In the genomic region with DNA sequence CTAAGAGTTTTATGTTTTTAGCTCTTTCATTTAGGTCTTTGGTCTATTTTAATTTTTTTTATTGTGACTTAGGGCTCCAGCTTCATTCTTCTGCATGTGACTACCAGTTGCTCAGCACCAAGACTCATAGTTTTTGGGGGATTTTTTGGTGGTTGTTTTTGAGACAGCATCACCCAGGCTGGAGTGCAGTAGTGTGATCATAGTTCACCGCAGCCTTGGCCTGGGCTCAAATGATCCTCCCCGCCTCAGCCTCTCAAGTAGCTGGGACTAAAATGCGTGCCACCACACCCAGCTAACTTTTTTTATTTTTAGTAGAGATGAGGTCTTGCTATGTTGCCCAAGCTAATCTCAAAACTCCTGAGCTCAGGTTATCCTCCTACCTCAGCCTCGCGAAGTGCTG, we compare ENCODE assay signal across 1 cellular context.
TF ChIP-seq lines count a peak whose summit lies in the region.

No MANE protein-coding gene starts in this region.

TF ChIP-seq in GM23338, 12 proteins besides CTCF, POLR2A, EP300 and RAD21:
- TF ChIP-seq ZNF114 (CRISPR knock-in tag; IDR thresholded peaks at IDR 0.05): no peak
- TF ChIP-seq EZH2 (IDR thresholded peaks at IDR 0.05; ENCODE audit: low read depth, unreplicated experiment): no peak
- TF ChIP-seq ETS1 (IDR thresholded peaks at IDR 0.05): no peak
- no peak for TF ChIP-seq ZNF331 (CRISPR knock-in tag; IDR thresholded peaks at IDR 0.05; ENCODE audit: low read depth)
- no peak for TF ChIP-seq EZH2phosphoT487 (IDR thresholded peaks at IDR 0.05; ENCODE audit: unreplicated experiment)
- no peak for TF ChIP-seq REST (IDR thresholded peaks at IDR 0.05; ENCODE audit: unreplicated experiment)
- no peak for TF ChIP-seq CREB1 (CRISPR knock-in tag; IDR thresholded peaks at IDR 0.05; ENCODE audit: low read depth)
- no peak for TF ChIP-seq NANOG (IDR thresholded peaks at IDR 0.05; ENCODE audit: borderline replicate concordance)
- TF ChIP-seq STAT1 (IDR thresholded peaks at IDR 0.05; ENCODE audit: unreplicated experiment): no peak
